8 cellular contexts compared by ENCODE assay signal in the genomic region with DNA sequence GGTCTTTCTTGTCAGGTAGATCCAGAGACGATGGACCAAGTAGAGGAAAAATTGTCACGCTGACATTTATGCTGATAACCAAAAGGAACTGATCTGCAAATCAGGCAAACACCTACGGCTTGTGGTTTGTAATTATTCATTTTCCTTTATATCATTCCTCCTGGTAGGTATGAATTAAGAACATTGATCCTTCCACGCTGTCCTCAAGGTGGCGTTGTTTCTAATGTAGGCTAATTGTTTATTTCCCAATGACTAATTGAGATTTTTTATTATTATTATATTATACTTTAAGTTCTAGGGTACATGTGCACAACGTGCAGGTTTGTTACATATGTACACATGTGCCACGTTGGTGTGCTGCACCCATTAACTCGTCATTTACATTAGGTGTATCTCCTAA. TPM values are rescaled to one million over a fixed set of nuclear protein-coding genes. Genes with fewer than 3 reads are reported as not detected.
DNase-seq lines count a peak whose midpoint lies in the region; TF ChIP-seq lines count a peak whose summit lies in the region.
"Not testable (repeated sequence)": the region's sequence is repeated elsewhere in the genome, so short reads cannot be mapped to it uniquely, and the experiment has no call there.
"Had no signal": no experiment of that assay in that cellular context is flagged by ENCODE, and none has a peak within 500 bp of the region (broad histone marks: within the 10 kb centered on the region; RNA-seq: fewer than 3 reads in every experiment).

No MANE protein-coding gene starts in this region.

- H3K27ac ChIP-seq in A673 (ENCODE audit: low read depth, low read length, poor library complexity, severe bottlenecking); H9 (ENCODE audit: insufficient read length, low read depth, low read length); OCI-LY7 (ENCODE audit: low read depth, low read length, poor library complexity, severe bottlenecking); mammary epithelial cell (ENCODE audit: insufficient read depth, low read depth, low read length): not testable (repeated sequence)

- not testable (repeated sequence) for H3K4me3 ChIP-seq in A673 (ENCODE audit: low read depth, low read length, poor library complexity, severe bottlenecking); Loucy (ENCODE audit: low read length, poor library complexity, severe bottlenecking); OCI-LY7 (ENCODE audit: low read depth, low read length, poor library complexity, severe bottlenecking); mammary epithelial cell (replicated peaks in 1 of 3; ENCODE audit: insufficient read depth in 1 of 3, low read depth in 2 of 3, low read length in 3 of 3)

- H4K5ac ChIP-seq in H9 (ENCODE audit: insufficient read length, low read depth, low read length), result not testable (repeated sequence)

- TF ChIP-seq CTCF in A673 (conservative IDR thresholded peaks at IDR 0.05; ENCODE audit: low read depth, low read length) (peak; percentile 42), GM10266 (IDR thresholded peaks at IDR 0.05; ENCODE audit: control insufficient read depth, insufficient read depth, low read depth, missing control alignments) (peak; percentile 11), H9 (conservative IDR thresholded peaks at IDR 0.05) (peak; percentile 68), Loucy (conservative IDR thresholded peaks at IDR 0.05; ENCODE audit: low read length) (peak; percentile 42), OCI-LY7 (conservative IDR thresholded peaks at IDR 0.05; ENCODE audit: low read length) (peak; percentile 58), mammary epithelial cell (conservative IDR thresholded peaks at IDR 0.05 in 1 of 2, IDR thresholded peaks at IDR 0.05 in 1 of 2; ENCODE audit: extremely low read depth in 1 of 2, insufficient read depth in 1 of 2, low read depth in 1 of 2, low read length in 2 of 2) (peak; percentile 27 to 46)

- not testable (repeated sequence) for H2AK5ac ChIP-seq in H9 (ENCODE audit: insufficient read length, low read length)

- not testable (repeated sequence) for H3K79me1 ChIP-seq in H9 (ENCODE audit: insufficient read depth, low read depth, low read length, poor library complexity, severe bottlenecking)

- not testable (repeated sequence) for H4K20me1 ChIP-seq in H9 (ENCODE audit: control insufficient read depth, insufficient read depth, insufficient read length); Loucy (ENCODE audit: insufficient read depth, low read length, poor library complexity, severe bottlenecking); OCI-LY7 (ENCODE audit: insufficient read depth, low read length); mammary epithelial cell (ENCODE audit: insufficient read depth, low read length)

- not testable (repeated sequence) for H3K18ac ChIP-seq in H9 (ENCODE audit: insufficient read length, low read depth, low read length)

- no CpG with 5 or more reads among the region's 8 CpGs for WGBS in H9 (ENCODE audit: extremely low coverage, insufficient read length, low lambda C conversion rate)
- 60% methylated on average over 8 of the region's 8 CpGs for WGBS in mammary epithelial cell (ENCODE audit: low coverage, missing lambda C conversion rate)

- not testable (repeated sequence) for H3K4me2 ChIP-seq in H9 (ENCODE audit: insufficient read depth, insufficient read length, low read length); Loucy (ENCODE audit: low read depth, low read length, poor library complexity, severe bottlenecking); OCI-LY7 (ENCODE audit: low read length); mammary epithelial cell (ENCODE audit: insufficient read depth, low read depth, low read length)

- H3K14ac ChIP-seq in H9 (ENCODE audit: insufficient read depth, low read length), result not testable (repeated sequence)

- H3F3A ChIP-seq in Loucy (ENCODE audit: low read depth), result not testable (repeated sequence)

- not testable (repeated sequence) for H2BK5ac ChIP-seq in H9 (ENCODE audit: insufficient read length, low read length)

- H3K23me2 ChIP-seq in H9 (ENCODE audit: insufficient read length, low read depth, low read length, poor library complexity, severe bottlenecking), result not testable (repeated sequence)

- H2BK12ac ChIP-seq in H9 (ENCODE audit: insufficient read length, low read depth, low read length), result not testable (repeated sequence)

- H3K4me1 Mint-ChIP-seq in H9, result peaks cover 13 to 15% of the 10 kb centered on the region in 2 experiments

- not testable (repeated sequence) for H4K91ac ChIP-seq in H9 (ENCODE audit: insufficient read length, low read depth, low read length)

- H3K79me2 ChIP-seq in H9 (ENCODE audit: insufficient read depth, low read length); Loucy (ENCODE audit: insufficient read depth, low read length); OCI-LY7 (ENCODE audit: insufficient read depth, low read depth, low read length); mammary epithelial cell (ENCODE audit: insufficient read depth, low read length): not testable (repeated sequence)

- H2BK120ac ChIP-seq in H9 (ENCODE audit: low read depth, low read length, poor library complexity, severe bottlenecking), result not testable (repeated sequence)

- DNase-seq in A673 (ENCODE audit: low spot score); GM10266 (ENCODE audit: extremely low spot score); H9; mammary epithelial cell: not testable (repeated sequence)
- DNase-seq in OCI-LY7 (ENCODE audit: low spot score), result peak; percentile 1
- DNase-seq in iPS-NIHi7 (ENCODE audit: extremely low spot score), result peak; percentile 12

- not testable (repeated sequence) for H3K36me3 Mint-ChIP-seq in H9 (ENCODE audit: insufficient read depth in 1 of 3, low read depth in 3 of 3)

- not testable (repeated sequence) for H3K9me2 ChIP-seq in Loucy (replicated peaks; ENCODE audit: low read depth, low read length); OCI-LY7 (ENCODE audit: insufficient read depth, low read length)

- dilution Hi-C loops in mammary epithelial cell (cut with HindIII; ENCODE audit: low sequenced_read_pairs), result not testable (repeated sequence)

- CTCF ChIA-PET in A673 (lab: Charles Lee); OCI-LY7 (lab: Charles Lee; ENCODE audit: unreplicated experiment); mammary epithelial cell (lab: Charles Lee; ENCODE audit: low non-redundant PET): not testable (repeated sequence)

- H3K27ac Mint-ChIP-seq in H9, result not testable (repeated sequence)

- H3K27me3 ChIP-seq in A673 (replicated peaks; ENCODE audit: insufficient read depth, low read depth, low read length, poor library complexity); H9 (ENCODE audit: insufficient read depth, low read length); Loucy (ENCODE audit: insufficient read depth, low read length, poor library complexity, severe bottlenecking); mammary epithelial cell (ENCODE audit: insufficient read depth, low read length): not testable (repeated sequence)

- not testable (repeated sequence) for H3K9me3 Mint-ChIP-seq in H9

- H2BK15ac ChIP-seq in H9 (ENCODE audit: low read depth, low read length), result not testable (repeated sequence)

- H3K4ac ChIP-seq in H9 (ENCODE audit: low read depth, low read length), result not testable (repeated sequence)

- not testable (repeated sequence) for BruUV-seq in A673 (replicated peaks; lab: Mats Ljungman, UMichigan); OCI-LY7 (replicated peaks; lab: Mats Ljungman, UMichigan); mammary epithelial cell (replicated peaks; lab: Mats Ljungman, UMichigan)

- not testable (repeated sequence) for H3T11ph ChIP-seq in H9 (ENCODE audit: low read length)

- POLR2A ChIA-PET in A673 (lab: Charles Lee; ENCODE audit: low non-redundant PET); OCI-LY7 (lab: Charles Lee): not testable (repeated sequence)

- H3K4me3 Mint-ChIP-seq in H9, result not testable (repeated sequence)

- not testable (repeated sequence) for H3K36me3 ChIP-seq in A673 (ENCODE audit: insufficient read depth, low read length, poor library complexity, severe bottlenecking); Loucy (ENCODE audit: insufficient read depth, low read length); OCI-LY7 (ENCODE audit: insufficient read depth, low read length); mammary epithelial cell (ENCODE audit: insufficient read depth, low read length)

- H2AFZ ChIP-seq in H9 (ENCODE audit: low read length); Loucy (ENCODE audit: low read length); OCI-LY7 (ENCODE audit: low read length); mammary epithelial cell (ENCODE audit: low read depth, low read length): not testable (repeated sequence)

- not testable (repeated sequence) for H4K8ac ChIP-seq in H9 (replicated peaks; ENCODE audit: insufficient read length, low read depth, low read length)

- not testable (repeated sequence) for H3K9me3 ChIP-seq in A673 (ENCODE audit: low read depth, low read length, poor library complexity, severe bottlenecking); H9 (ENCODE audit: control insufficient read depth, low read depth, low read length); Loucy (ENCODE audit: insufficient read depth, low read depth, low read length); OCI-LY7 (ENCODE audit: low read length); mammary epithelial cell (replicated peaks; ENCODE audit: insufficient read depth, low read length)

- H2BK20ac ChIP-seq in H9 (ENCODE audit: low read depth, low read length, poor library complexity, severe bottlenecking), result not testable (repeated sequence)

- not testable (repeated sequence) for H3K27me3 Mint-ChIP-seq in H9 (ENCODE audit: low read depth)

- H3K56ac ChIP-seq in H9 (ENCODE audit: insufficient read length, low read depth, low read length), result not testable (repeated sequence)

- H3K4me1 ChIP-seq in A673 (ENCODE audit: insufficient read depth, low read length, poor library complexity, severe bottlenecking); H9 (ENCODE audit: insufficient read depth, low read length); Loucy (ENCODE audit: insufficient read depth, low read length, poor library complexity, severe bottlenecking); OCI-LY7 (ENCODE audit: insufficient read depth, low read length, poor library complexity, severe bottlenecking); mammary epithelial cell (ENCODE audit: insufficient read depth, low read length): not testable (repeated sequence)

- in situ Hi-C loops in mammary epithelial cell (cut with MboI; ENCODE audit: low sequenced_read_pairs in 2 of 2), result not testable (repeated sequence)

- not testable (repeated sequence) for H3K23ac ChIP-seq in H9 (ENCODE audit: insufficient read length, low read depth, low read length)

- intact Hi-C loops in A673 (cut with micrococcal nuclease; ENCODE audit: unreplicated experiment); OCI-LY7 (cut with micrococcal nuclease; ENCODE audit: unreplicated experiment); mammary epithelial cell (cut with micrococcal nuclease): not testable (repeated sequence)

- not testable (repeated sequence) for H3K9ac ChIP-seq in H9 (ENCODE audit: extremely low read depth, insufficient read length, low read length); Loucy (ENCODE audit: low read depth, low read length, poor library complexity, severe bottlenecking); mammary epithelial cell (ENCODE audit: insufficient read depth, low read length)

RNA-seq across cellular contexts. Expression of gene RORB, which starts 33.3 kb away (rescaled TPM):
- total RNA-seq in A673 (2021) (0.02 TPM in 1 of 2 replicates, not detected in the other), H9 (2021) (0.26 and 0.31 TPM in 2 replicates), OCI-LY7 (2022) (not detected in 2 replicates), mammary epithelial cell (under 1 TPM; 0.17 to 0.19 TPM)
- total RNA-seq in OCI-LY7 (2014; rRNA removed; shearing (Covaris generic)), result not detected in 2 replicates
- 0.05 TPM for polyA plus RNA-seq in mammary epithelial cell
- polyA minus RNA-seq in mammary epithelial cell, result not detected
- total RNA-seq: A172 had no signal

Comparison
In these comparisons a context has a peak if more than half of its experiments do, and no peak if none do; other contexts are left out.
1. CTCF ChIP-seq: peak in every context shown above with its lines; median percentile 68 in H9; 58 in OCI-LY7; 42 in A673; 42 in Loucy; 36 in mammary epithelial cell; 11 in GM10266.